9 cellular contexts compared by ENCODE assay signal in genomic region chr1:11802616-11802972, GRCh38. TPM values are rescaled to one million over a fixed set of nuclear protein-coding genes. Genes with fewer than 3 reads are reported as not detected.
DNase-seq lines count a peak whose midpoint lies in the region; ATAC-seq and TF ChIP-seq lines count a peak whose summit lies in the region.
"Had no signal": no experiment of that assay in that cellular context is flagged by ENCODE, and none has a peak within 500 bp of the region (broad histone marks: within the 10 kb centered on the region; RNA-seq: fewer than 3 reads in every experiment).

No MANE protein-coding gene starts in this region.

- no peaks in the 10 kb centered on the region for H3K27me3 ChIP-seq in endodermal cell (ENCODE audit: control insufficient read depth, insufficient read depth, low read length, poor library complexity, severe bottlenecking)
- no peaks in the 10 kb centered on the region for H3K27me3 ChIP-seq in naive thymus-derived CD4-positive, alpha-beta T cell (ENCODE audit: control insufficient read depth in 2 of 2, insufficient read depth in 2 of 2, low read length in 2 of 2)

- peak; percentile 0 for TF ChIP-seq CTCF in endodermal cell (conservative IDR thresholded peaks at IDR 0.05)
- TF ChIP-seq CTCF in omental fat pad (IDR thresholded peaks at IDR 0.05), result no peak

- peaks cover 21% of the 10 kb centered on the region for H3K36me3 ChIP-seq in endodermal cell (ENCODE audit: control insufficient read depth, insufficient read depth, low read length)
- peaks cover 0 to 38% (median 12%) of the 10 kb centered on the region in 3 experiments for H3K36me3 ChIP-seq in naive thymus-derived CD4-positive, alpha-beta T cell (ENCODE audit: control insufficient read depth in 2 of 3, insufficient read depth in 3 of 3, low read length in 3 of 3)

- peak overlapping the region; percentile 92 for H3K27ac Mint-ChIP-seq in endodermal cell
- peak overlapping the region in 8 of 9 donors; percentile 32 to 98 (median 92) for H3K27ac Mint-ChIP-seq in naive thymus-derived CD4-positive, alpha-beta T cell

- H3K36me3 Mint-ChIP-seq in endodermal cell (ENCODE audit: low read depth), result peaks cover 23% of the 10 kb centered on the region
- H3K36me3 Mint-ChIP-seq in naive thymus-derived CD4-positive, alpha-beta T cell, result peaks cover 0 to 16% (median 6%) of the 10 kb centered on the region in 5 donors

- H3K4me3 Mint-ChIP-seq in endodermal cell, result peak overlapping the region; percentile 97
- H3K4me3 Mint-ChIP-seq in naive thymus-derived CD4-positive, alpha-beta T cell, result peak overlapping the region; percentile 90 to 100 (median 98)

- ATAC-seq in naive thymus-derived CD4-positive, alpha-beta T cell, result no peak
- ATAC-seq in omental fat pad (ENCODE audit: low FRiP score), result no peak
- no peak for ATAC-seq in HG03354 (IDR thresholded peaks at IDR 0.05; ENCODE audit: poor library complexity, severe bottlenecking, unreplicated experiment)

- POLR2A ChIA-PET in naive thymus-derived CD4-positive, alpha-beta T cell (lab: Charles Lee), result interaction anchor here (0.6 to 3.2 kb wide), 4 partner anchors 10 to 106 kb away, joined by 3 to 26 read pairs (median 4); no protein-coding TSS in a partner anchor

- DNase-seq in AG20443 (ENCODE audit: low spot score), result peak; percentile 49
- DNase-seq in OCI-M1 (lab: John Stamatoyannopoulos, UW), result peak; percentile 75
- no peak for DNase-seq in endodermal cell
- peak in 1 of 9 donors; percentile 12 for DNase-seq in naive thymus-derived CD4-positive, alpha-beta T cell
- DNase-seq in NCI-H524 treated with DMSO at 0.1 percent for 48 hours (lab: John Stamatoyannopoulos, UW), result no peak
- DNase-seq in omental fat pad (ENCODE audit: low spot score), result no peak
- DNase-seq in Ammon's horn (ENCODE audit: low spot score), result no peak

- no peak overlapping the region for H3K9ac ChIP-seq in endodermal cell (ENCODE audit: extremely low read depth, low read length, poor library complexity, severe bottlenecking)

- no peaks in the 10 kb centered on the region for H3K27me3 Mint-ChIP-seq in endodermal cell (ENCODE audit: insufficient read depth)
- no peaks in the 10 kb centered on the region for H3K27me3 Mint-ChIP-seq in naive thymus-derived CD4-positive, alpha-beta T cell

- no peaks in the 10 kb centered on the region for H3K9me3 Mint-ChIP-seq in endodermal cell
- peaks cover 0 to 4% (median 0%) of the 10 kb centered on the region in 11 donors for H3K9me3 Mint-ChIP-seq in naive thymus-derived CD4-positive, alpha-beta T cell

- H3K4me3 ChIP-seq in endodermal cell (ENCODE audit: low read length), result peak overlapping the region; percentile 78
- H3K4me3 ChIP-seq in naive thymus-derived CD4-positive, alpha-beta T cell (ENCODE audit: low read length), result peak overlapping the region; percentile 68

- intact Hi-C loops in naive thymus-derived CD4-positive, alpha-beta T cell (cut with micrococcal nuclease), result loop anchor here (5.0 to 10.0 kb wide), 5 partner anchors 65 to 1328 kb away; partner anchors contain the start of genes AGTRAP (in 1 of the 2), DFFA (in 1 of the 2), DHRS3 (in 1 of the 2) and EXOSC10 (in 1 of the 2)

- CTCF ChIA-PET in naive thymus-derived CD4-positive, alpha-beta T cell (lab: Charles Lee), result no interaction called here

- no peak overlapping the region for H3K27ac ChIP-seq in endodermal cell (ENCODE audit: low read depth, low read length)
- H3K27ac ChIP-seq in naive thymus-derived CD4-positive, alpha-beta T cell (ENCODE audit: low read depth, low read length), result peak overlapping the region; percentile 92

- no peaks in the 10 kb centered on the region for H3K9me3 ChIP-seq in endodermal cell (ENCODE audit: control insufficient read depth, low read length)
- no peaks in the 10 kb centered on the region for H3K9me3 ChIP-seq in naive thymus-derived CD4-positive, alpha-beta T cell (ENCODE audit: control insufficient read depth in 2 of 3, low read length in 3 of 3)

- WGBS in endodermal cell (ENCODE audit: insufficient coverage in 1 of 2, insufficient read length in 1 of 2), 2 experiments, result 10 to 36% methylated on average over 3 to 6 of the region's 6 CpGs

- peaks cover 18% of the 10 kb centered on the region for H3K4me1 ChIP-seq in endodermal cell (ENCODE audit: control insufficient read depth, insufficient read depth, low read length)
- peaks cover 39 to 40% of the 10 kb centered on the region in 2 donors for H3K4me1 ChIP-seq in naive thymus-derived CD4-positive, alpha-beta T cell (ENCODE audit: control insufficient read depth in 2 of 2, insufficient read depth in 2 of 2, low read length in 2 of 2)

- peaks cover 34% of the 10 kb centered on the region for H3K4me1 Mint-ChIP-seq in endodermal cell
- H3K4me1 Mint-ChIP-seq in naive thymus-derived CD4-positive, alpha-beta T cell, result peaks cover 20 to 57% (median 48%) of the 10 kb centered on the region in 7 donors

RNA-seq across cellular contexts. Expression of gene MTHFR, which starts 3.2 kb away (rescaled TPM):
- total RNA-seq in endodermal cell (10 to 100 TPM; 22.3 to 30.0 TPM), omental fat pad (10 to 100 TPM; 28.9 to 44.8 (median 36.0) TPM)
- polyA plus RNA-seq in endodermal cell (2013, experiment 1 of 2), result 15.8 TPM
- 14.0 TPM for polyA plus RNA-seq in endodermal cell (2013, experiment 2 of 2)
- 10 to 100 TPM; 31.0 to 64.4 (median 55.2) TPM for total RNA-seq in naive thymus-derived CD4-positive, alpha-beta T cell
- polyA plus RNA-seq in naive thymus-derived CD4-positive, alpha-beta T cell, result 10 to 100 TPM; 10.0 to 10.5 TPM

RNA-seq across cellular contexts. Expression of gene CLCN6, which starts 3.4 kb away (rescaled TPM):
- total RNA-seq in endodermal cell (10 to 100 TPM; 29.6 to 31.5 TPM), omental fat pad (10 to 100 TPM; 14.4 to 20.4 (median 18.0) TPM)
- 27.6 TPM for polyA plus RNA-seq in endodermal cell (2013, experiment 1 of 2)
- polyA plus RNA-seq in endodermal cell (2013, experiment 2 of 2), result 29.3 TPM
- total RNA-seq in naive thymus-derived CD4-positive, alpha-beta T cell, result 10 to 100 TPM; 13.3 to 23.0 (median 20.9) TPM
- polyA plus RNA-seq in naive thymus-derived CD4-positive, alpha-beta T cell, result 1 to 10 TPM; 3.4 to 3.6 TPM

RNA-seq across cellular contexts. Expression of gene C1orf167, which starts 40.6 kb away (rescaled TPM):
- 1 to 10 TPM in 1 of 2 donors, under 1 TPM in 1; 0.95 to 1.4 TPM for total RNA-seq in endodermal cell
- polyA plus RNA-seq in endodermal cell (2013, experiment 1 of 2), result 0.39 TPM
- 0.54 TPM for polyA plus RNA-seq in endodermal cell (2013, experiment 2 of 2)
- under 1 TPM in 1 of 5 experiments, not detected in 4; 0.13 TPM for total RNA-seq in naive thymus-derived CD4-positive, alpha-beta T cell
- polyA plus RNA-seq in naive thymus-derived CD4-positive, alpha-beta T cell, result under 1 TPM in 1 of 2 donors, not detected in 1; 0.45 TPM
- total RNA-seq in omental fat pad, result 1 to 10 TPM in 1 of 4 donors, under 1 TPM in 1, not detected in 2; 0.72 to 2.0 TPM
- total RNA-seq: activated CD8-positive, alpha-beta memory T cell treated with anti-CD3 and anti-CD28 coated beads for 36 hours had no signal

RNA-seq across cellular contexts. Expression of gene NPPA, which starts 45.0 kb away (rescaled TPM):
- not detected for total RNA-seq in endodermal cell
- 1.6 TPM for polyA plus RNA-seq in endodermal cell (2013, experiment 1 of 2)
- polyA plus RNA-seq in endodermal cell (2013, experiment 2 of 2), result 3.4 TPM
- not detected for total RNA-seq in naive thymus-derived CD4-positive, alpha-beta T cell
- not detected for polyA plus RNA-seq in naive thymus-derived CD4-positive, alpha-beta T cell
- not detected for total RNA-seq in omental fat pad
- total RNA-seq: activated CD8-positive, alpha-beta memory T cell treated with anti-CD3 and anti-CD28 coated beads for 36 hours had no signal

RNA-seq across cellular contexts. Expression of gene NPPB, which starts 56.2 kb away (rescaled TPM):
- total RNA-seq in endodermal cell, result 10 to 100 TPM; 45.8 to 51.9 TPM
- polyA plus RNA-seq in endodermal cell (2013, experiment 1 of 2), result 110 TPM
- polyA plus RNA-seq in endodermal cell (2013, experiment 2 of 2), result 184 TPM
- total RNA-seq in naive thymus-derived CD4-positive, alpha-beta T cell, result not detected
- not detected for polyA plus RNA-seq in naive thymus-derived CD4-positive, alpha-beta T cell
- not detected for total RNA-seq in omental fat pad
- total RNA-seq: activated CD8-positive, alpha-beta memory T cell treated with anti-CD3 and anti-CD28 coated beads for 36 hours had no signal

Comparison
In these comparisons a context has a peak if more than half of its experiments do, and no peak if none do; other contexts are left out.
1. DNase-seq: peak in AG20443 (single experiment) and OCI-M1 (single experiment); none in endodermal cell (single experiment), NCI-H524 treated with DMSO at 0.1 percent for 48 hours (single experiment), omental fat pad (single experiment) and Ammon's horn (single experiment).